2 cellular contexts compared by ENCODE assay signal in the genomic region with DNA sequence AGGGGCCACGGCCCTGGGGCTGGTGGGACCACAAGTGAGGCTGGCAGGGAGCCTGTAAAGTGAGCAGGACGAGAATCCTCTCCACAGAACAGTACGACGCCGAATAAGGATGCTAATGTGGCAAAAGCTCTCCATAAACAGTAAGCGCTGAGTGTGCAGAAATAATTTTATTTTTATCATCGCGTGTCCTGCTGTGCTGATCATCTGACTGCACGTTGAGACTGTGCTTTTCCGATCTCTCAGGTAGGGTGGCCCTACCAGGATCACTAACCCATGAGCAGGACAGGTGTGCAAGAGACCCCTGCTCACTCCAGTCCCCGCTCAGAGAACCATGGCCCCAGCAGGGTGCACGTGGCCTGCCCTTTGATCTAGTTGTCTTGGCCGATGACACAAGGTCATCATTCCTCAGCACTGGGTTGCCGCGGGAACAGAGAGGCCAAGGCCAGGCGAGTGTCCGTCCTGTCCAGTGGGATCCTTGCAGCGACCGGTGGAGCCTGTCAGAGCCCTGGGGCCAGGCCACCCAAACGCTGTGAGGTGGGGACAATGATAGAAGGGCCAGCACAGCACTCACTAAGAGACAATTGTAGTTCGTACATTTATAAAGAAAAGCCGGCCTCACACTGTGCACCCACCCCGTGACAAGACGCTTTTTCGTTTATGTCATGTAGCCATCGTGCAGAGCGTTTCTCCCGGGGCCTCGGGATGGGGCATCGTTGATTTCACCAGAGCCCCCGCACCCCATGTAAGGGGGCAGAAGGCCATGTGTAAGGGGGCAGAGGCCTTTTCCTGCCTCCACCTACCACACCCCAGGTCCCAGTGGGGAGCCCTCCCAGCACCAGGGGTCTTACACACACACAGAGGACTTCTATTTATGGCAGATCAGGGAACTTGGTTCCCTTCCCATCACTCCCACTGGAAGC.
TF ChIP-seq lines count a peak whose summit lies in the region.

No MANE protein-coding gene starts in this region.

TF ChIP-seq in IMR-90, 13 proteins besides CTCF, POLR2A, EP300 and RAD21:
- TF ChIP-seq NFE2L2 (IDR thresholded peaks at IDR 0.05; ENCODE audit: low read depth, low read length) (no peak), MAFK (IDR thresholded peaks at IDR 0.05; ENCODE audit: low read depth, low read length) (peak; percentile 89)

TF ChIP-seq in HepG2, 621 proteins besides CTCF, POLR2A, EP300 and RAD21 (continues in another document):
- TF ChIP-seq, protein P1, sequence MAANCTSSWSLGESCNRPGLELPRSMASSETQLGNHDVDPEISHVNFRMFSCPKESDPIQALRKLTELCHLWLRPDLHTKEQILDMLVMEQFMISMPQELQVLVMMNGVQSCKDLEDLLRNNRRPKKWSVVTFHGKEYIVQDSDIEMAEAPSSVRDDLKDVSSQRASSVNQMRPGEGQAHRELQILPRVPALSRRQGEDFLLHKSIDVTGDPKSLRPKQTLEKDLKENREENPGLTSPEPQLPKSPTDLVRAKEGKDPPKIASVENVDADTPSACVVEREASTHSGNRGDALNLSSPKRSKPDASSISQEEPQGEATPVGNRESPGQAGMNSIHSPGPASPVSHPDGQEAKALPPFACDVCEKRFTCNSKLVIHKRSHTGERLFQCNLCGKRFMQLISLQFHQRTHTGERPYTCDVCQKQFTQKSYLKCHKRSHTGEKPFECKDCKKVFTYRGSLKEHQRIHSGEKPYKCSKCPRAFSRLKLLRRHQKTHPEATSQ (CRISPR knock-in tag; IDR thresholded peaks at IDR 0.05; ENCODE audit: borderline replicate concordance) = no peak
- peak; percentile 65 for TF ChIP-seq BCL6 (CRISPR knock-in tag; IDR thresholded peaks at IDR 0.05)
- no peak for TF ChIP-seq LCORL (IDR thresholded peaks at IDR 0.05)
- peak; percentile 51; the same call in 1 of the 2 replicates for TF ChIP-seq LCORL (CRISPR knock-in tag; IDR thresholded peaks at IDR 0.05)
- peak; percentile 92 for TF ChIP-seq GATAD2A (CRISPR knock-in tag; IDR thresholded peaks at IDR 0.05)
- TF ChIP-seq, protein P2, sequence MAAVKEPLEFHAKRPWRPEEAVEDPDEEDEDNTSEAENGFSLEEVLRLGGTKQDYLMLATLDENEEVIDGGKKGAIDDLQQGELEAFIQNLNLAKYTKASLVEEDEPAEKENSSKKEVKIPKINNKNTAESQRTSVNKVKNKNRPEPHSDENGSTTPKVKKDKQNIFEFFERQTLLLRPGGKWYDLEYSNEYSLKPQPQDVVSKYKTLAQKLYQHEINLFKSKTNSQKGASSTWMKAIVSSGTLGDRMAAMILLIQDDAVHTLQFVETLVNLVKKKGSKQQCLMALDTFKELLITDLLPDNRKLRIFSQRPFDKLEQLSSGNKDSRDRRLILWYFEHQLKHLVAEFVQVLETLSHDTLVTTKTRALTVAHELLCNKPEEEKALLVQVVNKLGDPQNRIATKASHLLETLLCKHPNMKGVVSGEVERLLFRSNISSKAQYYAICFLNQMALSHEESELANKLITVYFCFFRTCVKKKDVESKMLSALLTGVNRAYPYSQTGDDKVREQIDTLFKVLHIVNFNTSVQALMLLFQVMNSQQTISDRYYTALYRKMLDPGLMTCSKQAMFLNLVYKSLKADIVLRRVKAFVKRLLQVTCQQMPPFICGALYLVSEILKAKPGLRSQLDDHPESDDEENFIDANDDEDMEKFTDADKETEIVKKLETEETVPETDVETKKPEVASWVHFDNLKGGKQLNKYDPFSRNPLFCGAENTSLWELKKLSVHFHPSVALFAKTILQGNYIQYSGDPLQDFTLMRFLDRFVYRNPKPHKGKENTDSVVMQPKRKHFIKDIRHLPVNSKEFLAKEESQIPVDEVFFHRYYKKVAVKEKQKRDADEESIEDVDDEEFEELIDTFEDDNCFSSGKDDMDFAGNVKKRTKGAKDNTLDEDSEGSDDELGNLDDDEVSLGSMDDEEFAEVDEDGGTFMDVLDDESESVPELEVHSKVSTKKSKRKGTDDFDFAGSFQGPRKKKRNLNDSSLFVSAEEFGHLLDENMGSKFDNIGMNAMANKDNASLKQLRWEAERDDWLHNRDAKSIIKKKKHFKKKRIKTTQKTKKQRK (IDR thresholded peaks at IDR 0.05; ENCODE audit: low read length) = no peak
- TF ChIP-seq PHF21A (CRISPR knock-in tag; IDR thresholded peaks at IDR 0.05) = no peak
- TF ChIP-seq MAFK (conservative IDR thresholded peaks at IDR 0.05 in 1 of 2, IDR thresholded peaks at IDR 0.05 in 1 of 2; ENCODE audit: low read length in 2 of 2) = peak; percentile 91 to 93
- peak; percentile 88 for TF ChIP-seq ZNF441 (CRISPR knock-in tag; IDR thresholded peaks at IDR 0.05; ENCODE audit: borderline replicate concordance)
- peak; percentile 33; the same call in 1 of the 2 replicates for TF ChIP-seq JUN (CRISPR knock-in tag; IDR thresholded peaks at IDR 0.05)
- no peak for TF ChIP-seq ZNF562 (CRISPR knock-in tag; IDR thresholded peaks at IDR 0.05; ENCODE audit: borderline replicate concordance)
- TF ChIP-seq, protein P3, sequence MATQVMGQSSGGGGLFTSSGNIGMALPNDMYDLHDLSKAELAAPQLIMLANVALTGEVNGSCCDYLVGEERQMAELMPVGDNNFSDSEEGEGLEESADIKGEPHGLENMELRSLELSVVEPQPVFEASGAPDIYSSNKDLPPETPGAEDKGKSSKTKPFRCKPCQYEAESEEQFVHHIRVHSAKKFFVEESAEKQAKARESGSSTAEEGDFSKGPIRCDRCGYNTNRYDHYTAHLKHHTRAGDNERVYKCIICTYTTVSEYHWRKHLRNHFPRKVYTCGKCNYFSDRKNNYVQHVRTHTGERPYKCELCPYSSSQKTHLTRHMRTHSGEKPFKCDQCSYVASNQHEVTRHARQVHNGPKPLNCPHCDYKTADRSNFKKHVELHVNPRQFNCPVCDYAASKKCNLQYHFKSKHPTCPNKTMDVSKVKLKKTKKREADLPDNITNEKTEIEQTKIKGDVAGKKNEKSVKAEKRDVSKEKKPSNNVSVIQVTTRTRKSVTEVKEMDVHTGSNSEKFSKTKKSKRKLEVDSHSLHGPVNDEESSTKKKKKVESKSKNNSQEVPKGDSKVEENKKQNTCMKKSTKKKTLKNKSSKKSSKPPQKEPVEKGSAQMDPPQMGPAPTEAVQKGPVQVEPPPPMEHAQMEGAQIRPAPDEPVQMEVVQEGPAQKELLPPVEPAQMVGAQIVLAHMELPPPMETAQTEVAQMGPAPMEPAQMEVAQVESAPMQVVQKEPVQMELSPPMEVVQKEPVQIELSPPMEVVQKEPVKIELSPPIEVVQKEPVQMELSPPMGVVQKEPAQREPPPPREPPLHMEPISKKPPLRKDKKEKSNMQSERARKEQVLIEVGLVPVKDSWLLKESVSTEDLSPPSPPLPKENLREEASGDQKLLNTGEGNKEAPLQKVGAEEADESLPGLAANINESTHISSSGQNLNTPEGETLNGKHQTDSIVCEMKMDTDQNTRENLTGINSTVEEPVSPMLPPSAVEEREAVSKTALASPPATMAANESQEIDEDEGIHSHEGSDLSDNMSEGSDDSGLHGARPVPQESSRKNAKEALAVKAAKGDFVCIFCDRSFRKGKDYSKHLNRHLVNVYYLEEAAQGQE (IDR thresholded peaks at IDR 0.05; ENCODE audit: borderline replicate concordance in 1 of 2, low read depth in 1 of 2, low read length in 2 of 2) = no peak
- TF ChIP-seq RXRA (CRISPR knock-in tag; IDR thresholded peaks at IDR 0.05) = peak; percentile 93
- TF ChIP-seq, protein P4, sequence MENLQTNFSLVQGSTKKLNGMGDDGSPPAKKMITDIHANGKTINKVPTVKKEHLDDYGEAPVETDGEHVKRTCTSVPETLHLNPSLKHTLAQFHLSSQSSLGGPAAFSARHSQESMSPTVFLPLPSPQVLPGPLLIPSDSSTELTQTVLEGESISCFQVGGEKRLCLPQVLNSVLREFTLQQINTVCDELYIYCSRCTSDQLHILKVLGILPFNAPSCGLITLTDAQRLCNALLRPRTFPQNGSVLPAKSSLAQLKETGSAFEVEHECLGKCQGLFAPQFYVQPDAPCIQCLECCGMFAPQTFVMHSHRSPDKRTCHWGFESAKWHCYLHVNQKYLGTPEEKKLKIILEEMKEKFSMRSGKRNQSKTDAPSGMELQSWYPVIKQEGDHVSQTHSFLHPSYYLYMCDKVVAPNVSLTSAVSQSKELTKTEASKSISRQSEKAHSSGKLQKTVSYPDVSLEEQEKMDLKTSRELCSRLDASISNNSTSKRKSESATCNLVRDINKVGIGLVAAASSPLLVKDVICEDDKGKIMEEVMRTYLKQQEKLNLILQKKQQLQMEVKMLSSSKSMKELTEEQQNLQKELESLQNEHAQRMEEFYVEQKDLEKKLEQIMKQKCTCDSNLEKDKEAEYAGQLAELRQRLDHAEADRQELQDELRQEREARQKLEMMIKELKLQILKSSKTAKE (CRISPR knock-in tag; IDR thresholded peaks at IDR 0.05; ENCODE audit: borderline replicate concordance) = 0 out of 2 replicates have a peak, but pooled peaks have one; percentile 46
- TF ChIP-seq E2F1 (CRISPR knock-in tag; IDR thresholded peaks at IDR 0.05) = no peak
- TF ChIP-seq GATAD1 (CRISPR knock-in tag; IDR thresholded peaks at IDR 0.05) = 0 out of 2 replicates have a peak, but pooled peaks have one; percentile 43
- TF ChIP-seq ZNF549 (CRISPR knock-in tag; IDR thresholded peaks at IDR 0.05) = no peak
- TF ChIP-seq SMAD1 (CRISPR knock-in tag; IDR thresholded peaks at IDR 0.05; ENCODE audit: borderline replicate concordance, low read depth) = no peak
- TF ChIP-seq SNAPC5 (CRISPR knock-in tag; IDR thresholded peaks at IDR 0.05; ENCODE audit: borderline replicate concordance) = no peak
- TF ChIP-seq FOSL2 (CRISPR knock-in tag; IDR thresholded peaks at IDR 0.05) = peak; percentile 63
- TF ChIP-seq NCOA5 (CRISPR knock-in tag; IDR thresholded peaks at IDR 0.05) = no peak
- TF ChIP-seq THRA (CRISPR knock-in tag; IDR thresholded peaks at IDR 0.05; ENCODE audit: borderline replicate concordance) = peak; percentile 56; the same call in 1 of the 2 replicates
- peak; percentile 69; the same call in 1 of the 2 replicates for TF ChIP-seq HNF4G (IDR thresholded peaks at IDR 0.05; ENCODE audit: borderline replicate concordance, low read depth, low read length)
- peak; percentile 51; the same call in 1 of the 2 replicates for TF ChIP-seq HNF4G (CRISPR knock-in tag; IDR thresholded peaks at IDR 0.05; ENCODE audit: borderline replicate concordance, low read depth)
- peak; percentile 89 for TF ChIP-seq ZNF644 (CRISPR knock-in tag; IDR thresholded peaks at IDR 0.05; ENCODE audit: low read depth)
- TF ChIP-seq ZNF629 (CRISPR knock-in tag; conservative IDR thresholded peaks at IDR 0.05) = no peak
- TF ChIP-seq JARID2 (CRISPR knock-in tag; IDR thresholded peaks at IDR 0.05; ENCODE audit: insufficient replicate concordance) = no peak
- TF ChIP-seq MEIS2 (CRISPR knock-in tag; IDR thresholded peaks at IDR 0.05) = peak; percentile 71; the same call in 1 of the 2 replicates
- peak; percentile 69; the same call in 1 of the 2 replicates for TF ChIP-seq KDM6A (CRISPR knock-in tag; IDR thresholded peaks at IDR 0.05; ENCODE audit: low read depth)
- no peak for TF ChIP-seq CREBL2 (CRISPR knock-in tag; IDR thresholded peaks at IDR 0.05; ENCODE audit: borderline replicate concordance)
- no peak for TF ChIP-seq NONO (IDR thresholded peaks at IDR 0.05)
- 0 out of 2 replicates have a peak, but pooled peaks have one; percentile 20 for TF ChIP-seq NONO (CRISPR knock-in tag; conservative IDR thresholded peaks at IDR 0.05)
- no peak for TF ChIP-seq ZNF713 (CRISPR knock-in tag; IDR thresholded peaks at IDR 0.05)
- TF ChIP-seq, protein P5, sequence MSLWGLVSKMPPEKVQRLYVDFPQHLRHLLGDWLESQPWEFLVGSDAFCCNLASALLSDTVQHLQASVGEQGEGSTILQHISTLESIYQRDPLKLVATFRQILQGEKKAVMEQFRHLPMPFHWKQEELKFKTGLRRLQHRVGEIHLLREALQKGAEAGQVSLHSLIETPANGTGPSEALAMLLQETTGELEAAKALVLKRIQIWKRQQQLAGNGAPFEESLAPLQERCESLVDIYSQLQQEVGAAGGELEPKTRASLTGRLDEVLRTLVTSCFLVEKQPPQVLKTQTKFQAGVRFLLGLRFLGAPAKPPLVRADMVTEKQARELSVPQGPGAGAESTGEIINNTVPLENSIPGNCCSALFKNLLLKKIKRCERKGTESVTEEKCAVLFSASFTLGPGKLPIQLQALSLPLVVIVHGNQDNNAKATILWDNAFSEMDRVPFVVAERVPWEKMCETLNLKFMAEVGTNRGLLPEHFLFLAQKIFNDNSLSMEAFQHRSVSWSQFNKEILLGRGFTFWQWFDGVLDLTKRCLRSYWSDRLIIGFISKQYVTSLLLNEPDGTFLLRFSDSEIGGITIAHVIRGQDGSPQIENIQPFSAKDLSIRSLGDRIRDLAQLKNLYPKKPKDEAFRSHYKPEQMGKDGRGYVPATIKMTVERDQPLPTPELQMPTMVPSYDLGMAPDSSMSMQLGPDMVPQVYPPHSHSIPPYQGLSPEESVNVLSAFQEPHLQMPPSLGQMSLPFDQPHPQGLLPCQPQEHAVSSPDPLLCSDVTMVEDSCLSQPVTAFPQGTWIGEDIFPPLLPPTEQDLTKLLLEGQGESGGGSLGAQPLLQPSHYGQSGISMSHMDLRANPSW (CRISPR knock-in tag; IDR thresholded peaks at IDR 0.05; ENCODE audit: borderline replicate concordance) = no peak
- TF ChIP-seq KAT8 (CRISPR knock-in tag; IDR thresholded peaks at IDR 0.05) = 0 out of 2 replicates have a peak, but pooled peaks have one; percentile 27
- TF ChIP-seq CC2D1A (CRISPR knock-in tag; IDR thresholded peaks at IDR 0.05) = 0 out of 2 replicates have a peak, but pooled peaks have one; percentile 44
- TF ChIP-seq TFDP1 (CRISPR knock-in tag; IDR thresholded peaks at IDR 0.05; ENCODE audit: borderline replicate concordance) = peak; percentile 63; the same call in 1 of the 2 replicates
